18 cellular contexts compared by ENCODE assay signal in the genomic region with DNA sequence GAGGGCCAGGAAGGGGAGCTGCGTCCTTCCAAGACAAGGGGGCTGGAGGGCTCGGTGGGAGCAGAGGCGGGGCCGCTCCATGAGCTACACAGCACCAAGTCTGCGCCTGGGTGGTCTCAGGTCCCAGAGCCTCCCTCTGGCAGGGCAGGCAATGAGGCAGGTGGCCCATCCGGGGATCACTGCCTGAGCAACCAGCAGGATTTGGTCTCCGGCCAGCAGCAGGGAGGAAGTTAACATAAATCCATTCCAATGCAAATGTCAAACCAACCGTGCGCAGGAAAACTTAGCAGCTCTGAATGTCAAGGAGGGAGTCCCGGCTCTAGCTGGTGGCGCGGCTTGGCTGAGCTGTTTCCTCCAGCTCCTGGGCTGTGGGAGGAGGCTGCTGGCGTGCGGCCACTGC. TPM values are rescaled to one million over a fixed set of nuclear protein-coding genes. Genes with fewer than 3 reads are reported as not detected.
DNase-seq lines count a peak whose midpoint lies in the region; ATAC-seq and TF ChIP-seq lines count a peak whose summit lies in the region.
"Had no signal": no experiment of that assay in that cellular context is flagged by ENCODE, and none has a peak within 500 bp of the region (broad histone marks: within the 10 kb centered on the region; RNA-seq: fewer than 3 reads in every experiment).

No MANE protein-coding gene starts in this region.

- H4K8ac ChIP-seq in H9 (replicated peaks; ENCODE audit: insufficient read length, low read depth, low read length) = no peak overlapping the region

- H4K5ac ChIP-seq in H9 (ENCODE audit: insufficient read length, low read depth, low read length) = no peak overlapping the region

- H3K4me1 Mint-ChIP-seq in H9 = peaks cover 21 to 27% of the 10 kb centered on the region in 2 experiments
- H3K4me1 Mint-ChIP-seq in activated T-cell treated with anti-CD3 and anti-CD28 coated beads, Interleukin-2, amount 50 U/mL, for 4 hours (ENCODE audit: low read depth) = no peaks in the 10 kb centered on the region
- H3K4me1 Mint-ChIP-seq in glutamatergic neuron (ENCODE audit: low read depth, unreplicated experiment) = peaks cover 9% of the 10 kb centered on the region
- H3K4me1 Mint-ChIP-seq: natural killer cell, T-cell had no signal

- ATAC-seq in activated T-cell treated with anti-CD3 and anti-CD28 coated beads, Interleukin-2, amount 50 U/mL, for 4 hours = no peak
- no peak for ATAC-seq in HG02852 (IDR thresholded peaks at IDR 0.05; ENCODE audit: unreplicated experiment)
- ATAC-seq: activated naive CD4-positive, alpha-beta T cell treated with anti-CD3 and anti-CD28 coated beads, Interleukin-2, amount 50 U/mL, for 72 hours; left ventricle myocardium superior; natural killer cell; T-cell had no signal

- H3K14ac ChIP-seq in H9 (ENCODE audit: insufficient read depth, low read length) = peak overlapping the region; percentile 33; the same call in 1 of the 2 replicates

- H3K9me3 ChIP-seq in H9 (ENCODE audit: control insufficient read depth, low read depth, low read length) = no peaks in the 10 kb centered on the region
- H3K9me3 ChIP-seq: uterus had no signal

- no peaks in the 10 kb centered on the region for H4K20me1 ChIP-seq in H9 (ENCODE audit: control insufficient read depth, insufficient read depth, insufficient read length)

- no peak overlapping the region for H2BK20ac ChIP-seq in H9 (ENCODE audit: low read depth, low read length, poor library complexity, severe bottlenecking)

- H3K23me2 ChIP-seq in H9 (ENCODE audit: insufficient read length, low read depth, low read length, poor library complexity, severe bottlenecking) = no peaks in the 10 kb centered on the region

- no peak overlapping the region for H2AFZ ChIP-seq in H9 (ENCODE audit: low read length)

- H3K36me3 Mint-ChIP-seq in H9 (ENCODE audit: insufficient read depth in 1 of 3, low read depth in 3 of 3) = peaks cover 4 to 13% (median 10%) of the 10 kb centered on the region in 3 experiments; a peak in 6 of 7 replicates
- H3K36me3 Mint-ChIP-seq in activated T-cell treated with anti-CD3 and anti-CD28 coated beads, Interleukin-2, amount 50 U/mL, for 4 hours (ENCODE audit: insufficient read depth) = no peaks in the 10 kb centered on the region
- peaks cover 22% of the 10 kb centered on the region for H3K36me3 Mint-ChIP-seq in glutamatergic neuron (ENCODE audit: unreplicated experiment)
- H3K36me3 Mint-ChIP-seq: activated naive CD4-positive, alpha-beta T cell treated with anti-CD3 and anti-CD28 coated beads, Interleukin-2, amount 50 U/mL, for 72 hours; natural killer cell; T-cell had no signal

- no peak overlapping the region for H4K91ac ChIP-seq in H9 (ENCODE audit: insufficient read length, low read depth, low read length)

- no peak overlapping the region for H2BK12ac ChIP-seq in H9 (ENCODE audit: insufficient read length, low read depth, low read length)

- H3K18ac ChIP-seq in H9 (ENCODE audit: insufficient read length, low read depth, low read length) = no peak overlapping the region

- H3K79me2 ChIP-seq in H9 (ENCODE audit: insufficient read depth, low read length) = no peaks in the 10 kb centered on the region

- H3K9ac ChIP-seq in H9 (ENCODE audit: extremely low read depth, insufficient read length, low read length) = no peak overlapping the region

- peak overlapping the region; percentile 82 to 91 (median 90); a peak in 5 of 7 replicates for H3K27ac Mint-ChIP-seq in H9
- H3K27ac Mint-ChIP-seq in glutamatergic neuron (ENCODE audit: unreplicated experiment) = no peak overlapping the region
- H3K27ac Mint-ChIP-seq: activated naive CD4-positive, alpha-beta T cell treated with anti-CD3 and anti-CD28 coated beads, Interleukin-2, amount 50 U/mL, for 72 hours; natural killer cell; T-cell had no signal

- no peak overlapping the region for H2BK5ac ChIP-seq in H9 (ENCODE audit: insufficient read length, low read length)

- H2BK120ac ChIP-seq in H9 (ENCODE audit: low read depth, low read length, poor library complexity, severe bottlenecking) = no peak overlapping the region

- peaks cover 8% of the 10 kb centered on the region for H3K27me3 Mint-ChIP-seq in H9 (ENCODE audit: low read depth)
- no peaks in the 10 kb centered on the region for H3K27me3 Mint-ChIP-seq in activated T-cell treated with anti-CD3 and anti-CD28 coated beads, Interleukin-2, amount 50 U/mL, for 4 hours (ENCODE audit: low read depth)
- H3K27me3 Mint-ChIP-seq in glutamatergic neuron (ENCODE audit: unreplicated experiment) = peaks cover 17% of the 10 kb centered on the region

- H3T11ph ChIP-seq in H9 (ENCODE audit: low read length) = no peak overlapping the region

- peak overlapping the region; percentile 15 to 68; a peak in 4 of 5 replicates for H3K4me3 Mint-ChIP-seq in H9
- H3K4me3 Mint-ChIP-seq in activated T-cell treated with anti-CD3 and anti-CD28 coated beads, Interleukin-2, amount 50 U/mL, for 4 hours = no peak overlapping the region
- H3K4me3 Mint-ChIP-seq in glutamatergic neuron (ENCODE audit: unreplicated experiment) = no peak overlapping the region
- H3K4me3 Mint-ChIP-seq: natural killer cell, T-cell had no signal

- H3K79me1 ChIP-seq in H9 (ENCODE audit: insufficient read depth, low read depth, low read length, poor library complexity, severe bottlenecking) = no peaks in the 10 kb centered on the region

- no peak overlapping the region for H2BK15ac ChIP-seq in H9 (ENCODE audit: low read depth, low read length)

- H3K9me3 Mint-ChIP-seq in H9 (peaks cover 25 to 33% of the 10 kb centered on the region in 2 experiments), glutamatergic neuron (ENCODE audit: unreplicated experiment) (peaks cover 21% of the 10 kb centered on the region)
- H3K9me3 Mint-ChIP-seq in activated T-cell treated with anti-CD3 and anti-CD28 coated beads, Interleukin-2, amount 50 U/mL, for 4 hours = no peaks in the 10 kb centered on the region
- H3K9me3 Mint-ChIP-seq: activated naive CD4-positive, alpha-beta T cell treated with anti-CD3 and anti-CD28 coated beads, Interleukin-2, amount 50 U/mL, for 72 hours; natural killer cell; T-cell had no signal

- TF ChIP-seq CTCF in H9 (conservative IDR thresholded peaks at IDR 0.05) (no peak), glutamatergic neuron (IDR thresholded peaks at IDR 0.05; ENCODE audit: partially characterized antibody, unreplicated experiment) (no peak)

- no peak overlapping the region for H3K23ac ChIP-seq in H9 (ENCODE audit: insufficient read length, low read depth, low read length)

- no peak overlapping the region for H3K56ac ChIP-seq in H9 (ENCODE audit: insufficient read length, low read depth, low read length)

- DNase-seq in H9 = peak; percentile 78
- DNase-seq in NCI-H69 (lab: John Stamatoyannopoulos, UW) = peak; percentile 9
- peak; percentile 16 for DNase-seq in glomerular visceral epithelial cell (ENCODE audit: extremely low spot score)
- DNase-seq in pons (ENCODE audit: low spot score) = peak; percentile 12
- DNase-seq in activated T-cell treated with anti-CD3 and anti-CD28 coated beads, Interleukin-2, amount 50 U/mL, for 4 hours = no peak
- no peak for DNase-seq in glutamatergic neuron
- DNase-seq: activated CD4-positive, alpha-beta T cell treated with anti-CD3 and anti-CD28 coated beads for 1 hour; cerebellar nuclear complex; GF-D8; Karpas-422; left ventricle myocardium superior; natural killer cell; NCI-H1930; stimulated activated naive CD4-positive, alpha-beta T cell treated with Interleukin-2 at 50 U/mL for 16 hours; T-cell; uterus had no signal

- no CpG with 5 or more reads among the region's 14 CpGs for WGBS in H9 (ENCODE audit: extremely low coverage, insufficient read length, low lambda C conversion rate)

- no peak overlapping the region for H3K4ac ChIP-seq in H9 (ENCODE audit: low read depth, low read length)

- no peak overlapping the region for H2AK5ac ChIP-seq in H9 (ENCODE audit: insufficient read length, low read length)

- no peak overlapping the region for H3K27ac ChIP-seq in H9 (ENCODE audit: insufficient read length, low read depth, low read length)
- H3K27ac ChIP-seq: uterus had no signal

- H3K4me1 ChIP-seq in H9 (ENCODE audit: insufficient read depth, low read length) = peaks cover 7% of the 10 kb centered on the region; the same call in 1 of the 2 replicates
- H3K4me1 ChIP-seq: uterus had no signal

- peak overlapping the region; percentile 16 for H3K4me2 ChIP-seq in H9 (ENCODE audit: insufficient read depth, insufficient read length, low read length)

- H3K27me3 ChIP-seq in H9 (ENCODE audit: insufficient read depth, low read length) = no peaks in the 10 kb centered on the region
- H3K27me3 ChIP-seq: uterus had no signal

RNA-seq across cellular contexts. Expression of gene CHRNA4, which starts 32.9 kb away (rescaled TPM):
- total RNA-seq in H9 (2021) = 1.1 and 2.5 TPM in 2 replicates
- not detected for total RNA-seq in activated T-cell treated with anti-CD3 and anti-CD28 coated beads, Interleukin-2, amount 50 U/mL, for 4 hours
- 165 TPM for total RNA-seq in glutamatergic neuron (ENCODE audit: unreplicated experiment)
- total RNA-seq: activated naive CD4-positive, alpha-beta T cell treated with anti-CD3 and anti-CD28 coated beads, Interleukin-2, amount 50 U/mL, for 72 hours; natural killer cell; T-cell had no signal

Comparison
In these comparisons a context has a peak if more than half of its experiments do, and no peak if none do; other contexts are left out.
1. DNase-seq: peak in H9 (single experiment), NCI-H69 (single experiment), glomerular visceral epithelial cell (single experiment) and pons (single experiment); none in activated T-cell treated with anti-CD3 and anti-CD28 coated beads, Interleukin-2, amount 50 U/mL, for 4 hours (single experiment) and glutamatergic neuron (single experiment).
2. H3K4me3 Mint-ChIP-seq: peak in H9 (2 of 2); none in activated T-cell treated with anti-CD3 and anti-CD28 coated beads, Interleukin-2, amount 50 U/mL, for 4 hours (single experiment) and glutamatergic neuron (single experiment).
3. RNA of gene CHRNA4, which starts 32.9 kb away (total RNA-seq): 165 TPM in glutamatergic neuron (single experiment); 1.1 to 2.5 TPM in H9 and not detected in activated T-cell treated with anti-CD3 and anti-CD28 coated beads, Interleukin-2, amount 50 U/mL, for 4 hours; every median in the first group is over 10 times any median in the second.